ENCODE assay signal across 9 cellular contexts in the genomic region with DNA sequence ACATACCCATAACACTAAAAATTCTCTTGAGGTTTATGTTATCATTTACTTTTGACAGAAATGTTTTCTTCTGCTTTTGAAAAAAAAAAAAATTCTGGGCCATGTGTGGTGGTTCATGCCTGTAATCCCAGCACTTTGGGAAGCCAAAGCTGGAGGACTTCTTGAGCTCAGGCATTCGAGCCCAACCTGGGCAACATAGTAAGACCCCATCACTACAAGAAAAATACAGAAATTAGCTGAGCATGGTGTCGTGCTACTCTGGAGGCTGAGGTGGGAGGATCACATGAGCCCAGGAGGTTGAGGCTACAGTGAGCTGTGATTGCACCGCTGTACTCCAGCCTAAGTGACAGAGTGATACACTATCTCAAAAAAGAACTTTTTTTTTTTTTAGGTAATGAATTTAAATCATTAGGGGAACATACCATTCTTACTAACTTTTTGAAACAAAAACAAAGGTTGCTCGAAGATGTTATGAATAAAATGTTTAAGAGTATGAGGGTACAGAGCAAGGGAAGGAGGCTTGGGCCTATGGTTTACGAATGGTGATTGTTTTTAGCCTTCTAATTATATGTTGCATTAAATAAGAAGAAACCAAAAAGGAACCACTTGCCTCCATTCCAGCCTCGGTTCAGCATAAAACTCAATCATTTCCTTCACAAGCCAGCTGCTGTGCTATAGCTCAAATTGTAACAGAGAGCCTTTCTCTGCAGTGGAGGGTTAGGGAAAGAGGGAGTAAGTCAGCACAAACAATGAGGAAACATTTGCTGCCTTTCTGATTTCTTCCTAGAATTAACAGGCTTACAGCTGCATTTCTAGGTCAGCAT.
DNase-seq lines count a peak whose midpoint lies in the region; ATAC-seq and TF ChIP-seq lines count a peak whose summit lies in the region.
"Had no signal": no experiment of that assay in that cellular context is flagged by ENCODE, and none has a peak within 500 bp of the region (broad histone marks: within the 10 kb centered on the region; RNA-seq: fewer than 3 reads in every experiment).

No MANE protein-coding gene starts in this region.

- H3K27me3 ChIP-seq in RWPE2 (ENCODE audit: insufficient read depth, poor library complexity, severe bottlenecking) = no peaks in the 10 kb centered on the region
- H3K27me3 ChIP-seq in esophagus (ENCODE audit: control insufficient read depth in 1 of 2, insufficient read depth in 2 of 2, low read length in 2 of 2) = no peaks in the 10 kb centered on the region
- no peaks in the 10 kb centered on the region for H3K27me3 ChIP-seq in upper lobe of right lung

- H3K4me3 ChIP-seq in RWPE2 (ENCODE audit: severe bottlenecking) (no peak overlapping the region), esophagus (ENCODE audit: low read depth in 1 of 2, low read length in 2 of 2) (no peak overlapping the region), upper lobe of right lung (peak overlapping the region; percentile 9)

- H3K4me1 ChIP-seq in RWPE2 (ENCODE audit: insufficient read depth, poor library complexity, severe bottlenecking) (peaks cover 57% of the 10 kb centered on the region), esophagus (ENCODE audit: control insufficient read depth in 2 of 2, insufficient read depth in 2 of 2, low read length in 1 of 2) (peaks cover 4 to 11% of the 10 kb centered on the region in 2 donors), upper lobe of right lung (peaks cover 35% of the 10 kb centered on the region)

- H3K9me3 ChIP-seq in RWPE2 (ENCODE audit: severe bottlenecking) = no peaks in the 10 kb centered on the region
- H3K9me3 ChIP-seq in esophagus (ENCODE audit: control insufficient read depth in 2 of 2, insufficient read depth in 1 of 2, low read depth in 1 of 2, low read length in 1 of 2) = no peaks in the 10 kb centered on the region
- no peaks in the 10 kb centered on the region for H3K9me3 ChIP-seq in upper lobe of right lung

- intact Hi-C loops in upper lobe of right lung (cut with DNase I) = no loop called here

- H3K36me3 ChIP-seq in RWPE2 (ENCODE audit: low read depth) (peaks cover 24% of the 10 kb centered on the region), esophagus (ENCODE audit: control insufficient read depth in 2 of 2, insufficient read depth in 2 of 2, low read length in 1 of 2) (no peaks in the 10 kb centered on the region), upper lobe of right lung (no peaks in the 10 kb centered on the region)

- ATAC-seq in RWPE2 (ENCODE audit: low read depth) (no peak), upper lobe of right lung (no peak)

- 61 to 65% methylated on average over 6 of the region's 6 CpGs for WGBS in esophagus, 2 donors

- no peak for TF ChIP-seq CTCF in RWPE2 (IDR thresholded peaks at IDR 0.05; ENCODE audit: poor library complexity, severe bottlenecking)
- TF ChIP-seq CTCF in upper lobe of right lung (IDR thresholded peaks at IDR 0.05) = no peak

- H3K27ac ChIP-seq in RWPE2 (ENCODE audit: poor library complexity, severe bottlenecking) (peak overlapping the region; percentile 99), esophagus (ENCODE audit: low read depth in 2 of 2, low read length in 1 of 2) (peak overlapping the region; percentile 89 to 91), upper lobe of right lung (peak overlapping the region; percentile 82)

- DNase-seq in RWPE2 (ENCODE audit: low spot score) (no peak), myocyte (ENCODE audit: low read depth) (peak; percentile 80), upper lobe of right lung (no peak), epidermal melanocyte (ENCODE audit: insufficient read length, low spot score) (no peak), NCI-H748 (lab: John Stamatoyannopoulos, UW; ENCODE audit: unreplicated experiment) (no peak)
- no peak for DNase-seq in stimulated activated CD4-positive, alpha-beta T cell treated with anti-CD3 and anti-CD28 coated beads, Interleukin-4, amount 100 ng/mL, for 1 hour
- DNase-seq: activated T-cell treated with anti-CD3 and anti-CD28 coated beads, Interleukin-2, amount 50 U/mL, for 48 hours; NCI-H524 treated with DMSO at 0.1 percent for 48 hours had no signal
